10 cellular contexts compared by ENCODE assay signal in the genomic region with DNA sequence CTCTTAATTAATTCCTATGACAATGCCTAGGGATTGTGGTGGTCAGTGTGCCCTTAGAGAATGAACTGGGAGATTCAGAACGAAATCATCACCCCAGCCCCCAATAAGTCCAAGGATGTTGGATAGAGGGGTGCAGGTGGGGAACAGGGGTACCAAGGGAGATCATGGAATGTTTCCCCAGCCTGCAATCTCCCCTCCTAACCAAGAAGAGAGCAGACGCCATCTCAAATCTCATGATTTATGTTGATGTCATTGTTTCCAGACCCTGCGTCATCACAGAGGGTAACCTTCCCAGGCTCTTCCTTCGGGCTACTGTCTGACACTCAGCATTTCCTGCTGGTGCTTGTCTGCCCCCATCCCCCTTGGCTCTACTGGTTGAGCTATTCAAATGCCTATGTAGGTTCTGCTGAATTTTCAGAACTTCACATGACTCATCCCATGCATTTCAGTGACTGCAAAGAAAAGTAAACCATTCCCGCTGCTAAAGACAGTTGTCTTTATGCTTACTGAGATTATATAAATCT. TPM values are rescaled to one million over a fixed set of nuclear protein-coding genes. Genes with fewer than 3 reads are reported as not detected.
DNase-seq lines count a peak whose midpoint lies in the region; ATAC-seq and TF ChIP-seq lines count a peak whose summit lies in the region.
"Had no signal": no experiment of that assay in that cellular context is flagged by ENCODE, and none has a peak within 500 bp of the region (broad histone marks: within the 10 kb centered on the region; RNA-seq: fewer than 3 reads in every experiment).

No MANE protein-coding gene starts in this region.

- H3K9me3 ChIP-seq in SK-N-MC (ENCODE audit: low read depth, low read length) (no peaks in the 10 kb centered on the region), tibial nerve (no peaks in the 10 kb centered on the region)

- H3K27me3 ChIP-seq in tibial nerve: no peaks in the 10 kb centered on the region

- no peaks in the 10 kb centered on the region for H3K36me3 ChIP-seq in SK-N-MC (ENCODE audit: insufficient read depth, low read length)
- no peaks in the 10 kb centered on the region for H3K36me3 ChIP-seq in tibial nerve

- no peak for TF ChIP-seq EP300 in tibial nerve (IDR thresholded peaks at IDR 0.05)

- intact Hi-C loops in activated CD4-positive, alpha-beta memory T cell treated with anti-CD3 and anti-CD28 coated beads for 36 hours (cut with micrococcal nuclease): loop anchor here (1.0 kb wide), 1 partner anchor 9 kb away; no protein-coding TSS in a partner anchor

- TF ChIP-seq POLR2A in tibial nerve (IDR thresholded peaks at IDR 0.05): no peak

- no peak overlapping the region; the same call in 1 of the 2 replicates for H3K4me3 ChIP-seq in SK-N-MC
- no peak overlapping the region for H3K4me3 ChIP-seq in tibial nerve

- peak overlapping the region; percentile 33 for H3K27ac Mint-ChIP-seq in activated CD4-positive, alpha-beta memory T cell treated with anti-CD3 and anti-CD28 coated beads for 36 hours
- no peak overlapping the region for H3K27ac Mint-ChIP-seq in activated CD4-positive, alpha-beta memory T cell treated with anti-CD3 and anti-CD28 coated beads, Interleukin-2, amount 10 ng/mL, durations not matched to agents 7 days and 5 days

- 37 to 44% methylated on average over 5 of the region's 5 CpGs for WGBS in tibial nerve, 2 donors

- TF ChIP-seq CTCF in tibial nerve (IDR thresholded peaks at IDR 0.05): no peak

- H3K36me3 Mint-ChIP-seq in activated CD4-positive, alpha-beta memory T cell treated with anti-CD3 and anti-CD28 coated beads for 36 hours: no peaks in the 10 kb centered on the region
- H3K36me3 Mint-ChIP-seq in activated CD4-positive, alpha-beta memory T cell treated with anti-CD3 and anti-CD28 coated beads, Interleukin-2, amount 10 ng/mL, durations not matched to agents 7 days and 5 days (ENCODE audit: low read depth): no peaks in the 10 kb centered on the region

- H3K4me1 Mint-ChIP-seq in activated CD4-positive, alpha-beta memory T cell treated with anti-CD3 and anti-CD28 coated beads for 36 hours (ENCODE audit: low read depth): peaks cover 32% of the 10 kb centered on the region
- H3K4me1 Mint-ChIP-seq in activated CD4-positive, alpha-beta memory T cell treated with anti-CD3 and anti-CD28 coated beads, Interleukin-2, amount 10 ng/mL, durations not matched to agents 7 days and 5 days: peaks cover 28% of the 10 kb centered on the region

- H3K27me3 Mint-ChIP-seq in activated CD4-positive, alpha-beta memory T cell treated with anti-CD3 and anti-CD28 coated beads for 36 hours: no peaks in the 10 kb centered on the region
- peaks cover 12% of the 10 kb centered on the region for H3K27me3 Mint-ChIP-seq in activated CD4-positive, alpha-beta memory T cell treated with anti-CD3 and anti-CD28 coated beads, Interleukin-2, amount 10 ng/mL, durations not matched to agents 7 days and 5 days

- DNase-seq in activated CD4-positive, alpha-beta memory T cell treated with anti-CD3 and anti-CD28 coated beads for 36 hours: peak; percentile 60
- DNase-seq in activated CD4-positive, alpha-beta memory T cell treated with anti-CD3 and anti-CD28 coated beads, Interleukin-2, amount 10 ng/mL, durations not matched to agents 7 days and 5 days: no peak
- peak; percentile 34 for DNase-seq in SK-N-MC (ENCODE audit: low read depth, low spot score)
- peak; percentile 97 for DNase-seq in epithelial cell of prostate (ENCODE audit: low read depth, low spot score)
- DNase-seq in stimulated activated CD4-positive, alpha-beta T cell treated with anti-CD3 and anti-CD28 coated beads, TNF-alpha, amount 100 ng/mL, for 48 hours (ENCODE audit: low read depth in 3 of 3): peak; percentile 10 to 29 (median 27)
- no peak for DNase-seq in tibial nerve (ENCODE audit: low spot score in 2 of 2)
- no peak for DNase-seq in putamen (ENCODE audit: low spot score)

- no peak for ATAC-seq in HG03520 (IDR thresholded peaks at IDR 0.05; ENCODE audit: unreplicated experiment)

- H3K4me3 Mint-ChIP-seq in activated CD4-positive, alpha-beta memory T cell treated with anti-CD3 and anti-CD28 coated beads for 36 hours: no peak overlapping the region
- no peak overlapping the region for H3K4me3 Mint-ChIP-seq in activated CD4-positive, alpha-beta memory T cell treated with anti-CD3 and anti-CD28 coated beads, Interleukin-2, amount 10 ng/mL, durations not matched to agents 7 days and 5 days
- H3K4me3 Mint-ChIP-seq: CD4-positive, CD25-positive, alpha-beta regulatory T cell had no signal

- CTCF ChIA-PET in activated CD4-positive, alpha-beta memory T cell treated with anti-CD3 and anti-CD28 coated beads for 36 hours (lab: Charles Lee): no interaction called here
- CTCF ChIA-PET in activated CD4-positive, alpha-beta memory T cell treated with anti-CD3 and anti-CD28 coated beads, Interleukin-2, amount 10 ng/mL, durations not matched to agents 7 days and 5 days (lab: Charles Lee): interaction anchor here (1.0 kb wide), 1 partner anchor 32 kb away, joined by 3 read pairs; no protein-coding TSS in a partner anchor

- H3K27ac ChIP-seq in SK-N-MC: no peak overlapping the region
- H3K27ac ChIP-seq in epithelial cell of prostate: peak overlapping the region; percentile 67
- H3K27ac ChIP-seq in tibial nerve: no peak overlapping the region
- H3K27ac ChIP-seq: HL-60 had no signal

- POLR2A ChIA-PET in activated CD4-positive, alpha-beta memory T cell treated with anti-CD3 and anti-CD28 coated beads for 36 hours (lab: Charles Lee): interaction anchor here (1.0 kb wide), 1 partner anchor 76 kb away, joined by 6 read pairs; no protein-coding TSS in a partner anchor
- POLR2A ChIA-PET in activated CD4-positive, alpha-beta memory T cell treated with anti-CD3 and anti-CD28 coated beads, Interleukin-2, amount 10 ng/mL, durations not matched to agents 7 days and 5 days (lab: Charles Lee): interaction anchor here (1.5 kb wide), 1 partner anchor 24 kb away, joined by 6 read pairs; a partner anchor contains a TSS

- H3K9ac ChIP-seq in SK-N-MC (ENCODE audit: insufficient read length): no peak overlapping the region

- no peaks in the 10 kb centered on the region for H3K4me1 ChIP-seq in tibial nerve

- peaks cover 2% of the 10 kb centered on the region for H3K9me3 Mint-ChIP-seq in activated CD4-positive, alpha-beta memory T cell treated with anti-CD3 and anti-CD28 coated beads for 36 hours
- H3K9me3 Mint-ChIP-seq in activated CD4-positive, alpha-beta memory T cell treated with anti-CD3 and anti-CD28 coated beads, Interleukin-2, amount 10 ng/mL, durations not matched to agents 7 days and 5 days: peaks cover 2% of the 10 kb centered on the region

RNA-seq across cellular contexts. Expression of a gene that starts 24.7 kb away (rescaled TPM):
- 10 to 100 TPM; 37.5 to 38.5 TPM for total RNA-seq in activated CD4-positive, alpha-beta memory T cell treated with anti-CD3 and anti-CD28 coated beads for 36 hours
- total RNA-seq in activated CD4-positive, alpha-beta memory T cell treated with anti-CD3 and anti-CD28 coated beads, Interleukin-2, amount 10 ng/mL, durations not matched to agents 7 days and 5 days: 10 to 100 TPM; 43.6 to 44.4 TPM
- 10 to 100 TPM; 49.2 to 82.0 (median 52.7) TPM for total RNA-seq in tibial nerve

Comparison
In these comparisons a context has a peak if more than half of its experiments do, and no peak if none do; other contexts are left out.
1. DNase-seq: peak in activated CD4-positive, alpha-beta memory T cell treated with anti-CD3 and anti-CD28 coated beads for 36 hours (single experiment), SK-N-MC (single experiment), epithelial cell of prostate (single experiment) and stimulated activated CD4-positive, alpha-beta T cell treated with anti-CD3 and anti-CD28 coated beads, TNF-alpha, amount 100 ng/mL, for 48 hours (3 of 3); none in activated CD4-positive, alpha-beta memory T cell treated with anti-CD3 and anti-CD28 coated beads, Interleukin-2, amount 10 ng/mL, durations not matched to agents 7 days and 5 days (single experiment), tibial nerve (0 of 2) and putamen (single experiment).